In the genomic region with DNA sequence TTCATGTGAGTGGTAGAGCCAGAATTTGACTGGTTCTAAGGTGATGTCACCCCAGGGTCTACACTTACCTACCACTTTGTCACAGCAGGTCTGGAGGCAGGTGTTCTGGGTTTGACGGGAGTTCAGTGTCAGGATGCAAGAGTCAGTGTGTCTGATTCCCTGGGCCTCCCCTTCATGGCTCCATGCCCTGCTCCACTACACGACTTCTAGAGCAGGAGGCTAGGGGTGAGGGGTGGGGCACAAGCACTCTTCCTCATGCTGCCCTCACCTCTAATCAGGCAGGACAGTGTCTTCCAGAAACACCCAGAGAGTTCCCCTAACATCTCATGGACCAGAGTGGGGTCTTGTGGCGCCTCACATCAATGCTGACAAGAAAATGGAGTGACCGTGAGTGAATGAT, we compare ENCODE assay signal across 25 cellular contexts.
"Had no signal": no experiment of that assay in that cellular context is flagged by ENCODE, and none has a peak within 500 bp of the region (broad histone marks: within the 10 kb centered on the region; RNA-seq: fewer than 3 reads in every experiment).

No MANE protein-coding gene starts in this region.

- H3K27ac Mint-ChIP-seq: naive thymus-derived CD8-positive, alpha-beta T cell; nephron; stimulated activated memory B cell treated with anti-CD40 and anti-IgM and Interleukin-4, amounts not matched to agents 10 μg/mL and 1 μg/mL and 100 μg/mL, for 72 hours; stimulated activated naive CD8-positive, alpha-beta T cell treated with anti-CD3 and anti-CD28 coated beads, Interleukin-15, amount 100 ng/mL, for 72 hours had no signal

- H3K9ac ChIP-seq: parathyroid adenoma had no signal

- H3K9me3 ChIP-seq: left lung, lower lobe of right lung, psoas muscle, right lobe of liver, transverse colon, upper lobe of right lung had no signal

- H3K4me3 ChIP-seq: left lung, lower lobe of right lung, psoas muscle, right lobe of liver, smooth muscle cell, transverse colon, upper lobe of right lung had no signal

- H3K27me3 ChIP-seq: left lung, right lobe of liver, transverse colon, upper lobe of right lung had no signal

- H3K27ac ChIP-seq: left lung, lower lobe of right lung, parathyroid adenoma, psoas muscle, right lobe of liver, transverse colon, upper lobe of right lung had no signal

- H3K79me2 ChIP-seq: parathyroid adenoma had no signal

- DNase-seq: hippocampal formation; kidney; left colon; left lung; lower lobe of right lung; mammary epithelial cell; mesenchymal stem cell; naive thymus-derived CD8-positive, alpha-beta T cell; nucleus accumbens; psoas muscle; right lobe of liver; stimulated activated CD4-positive, alpha-beta T cell treated with anti-CD3 and anti-CD28 coated beads, Interleukin-1b, Interleukin-23, amount 100 ng/mL, for 48 hours; stimulated activated CD4-positive, alpha-beta T cell treated with anti-CD3 and anti-CD28 coated beads, Interleukin-2, amount 100 ng/mL, for 48 hours; stimulated activated CD4-positive, alpha-beta T cell treated with anti-CD3 and anti-CD28 coated beads, Interleukin-4, amount 100 ng/mL, for 4 hours; stimulated activated CD8-positive, alpha-beta memory T cell treated with anti-CD3 and anti-CD28 coated beads, Interleukin-4, amount 100 ng/mL, for 48 hours; stimulated activated naive CD4-positive, alpha-beta T cell treated with Interleukin-2 at 50 U/mL for 16 hours; stimulated activated naive CD8-positive, alpha-beta T cell treated with anti-CD3 and anti-CD28 coated beads, Interleukin-15, amount 100 ng/mL, for 72 hours; substantia nigra; transverse colon; upper lobe of right lung had no signal

- H3K4me2 ChIP-seq: smooth muscle cell had no signal

- ATAC-seq: left colon; left lung; lower lobe of right lung; naive thymus-derived CD8-positive, alpha-beta T cell; psoas muscle; right lobe of liver; stimulated activated memory B cell treated with anti-CD40 and anti-IgM and Interleukin-4, amounts not matched to agents 10 μg/mL and 1 μg/mL and 100 μg/mL, for 72 hours; stimulated activated naive CD8-positive, alpha-beta T cell treated with anti-CD3 and anti-CD28 coated beads, Interleukin-15, amount 100 ng/mL, for 72 hours; upper lobe of right lung had no signal

- H3K36me3 ChIP-seq: left lung, lower lobe of right lung, right lobe of liver, transverse colon, upper lobe of right lung had no signal

- H3K4me1 ChIP-seq: left lung, lower lobe of right lung, parathyroid adenoma, psoas muscle, right lobe of liver, transverse colon, upper lobe of right lung had no signal

- H2AFZ ChIP-seq: parathyroid adenoma had no signal

- H3K36me3 Mint-ChIP-seq: stimulated activated memory B cell treated with anti-CD40 and anti-IgM and Interleukin-4, amounts not matched to agents 10 μg/mL and 1 μg/mL and 100 μg/mL, for 72 hours had no signal

- H3K4me3 Mint-ChIP-seq: naive thymus-derived CD8-positive, alpha-beta T cell; nephron; neural crest cell; stimulated activated memory B cell treated with anti-CD40 and anti-IgM and Interleukin-4, amounts not matched to agents 10 μg/mL and 1 μg/mL and 100 μg/mL, for 72 hours; stimulated activated naive CD8-positive, alpha-beta T cell treated with anti-CD3 and anti-CD28 coated beads, Interleukin-15, amount 100 ng/mL, for 72 hours had no signal

- H3K4me1 Mint-ChIP-seq: neural crest cell; stimulated activated memory B cell treated with anti-CD40 and anti-IgM and Interleukin-4, amounts not matched to agents 10 μg/mL and 1 μg/mL and 100 μg/mL, for 72 hours; stimulated activated naive CD8-positive, alpha-beta T cell treated with anti-CD3 and anti-CD28 coated beads, Interleukin-15, amount 100 ng/mL, for 72 hours had no signal
